ENCODE assay signal across 1 cellular context in genomic region chr6:157982580-157983438, GRCh38.
TF ChIP-seq lines count a peak whose summit lies in the region.

No MANE protein-coding gene starts in this region.

TF ChIP-seq in HepG2, 621 proteins besides CTCF, POLR2A, EP300 and RAD21 (continued from another document and continues in another):
- peak; percentile 79; the same call in 1 of the 2 replicates for TF ChIP-seq TFAP4 (IDR thresholded peaks at IDR 0.05; ENCODE audit: borderline replicate concordance, low read depth)
- TF ChIP-seq FOSL1 (CRISPR knock-in tag; IDR thresholded peaks at IDR 0.05; ENCODE audit: borderline replicate concordance), result no peak
- 0 out of 2 replicates have a peak, but pooled peaks have one; percentile 71 for TF ChIP-seq ZNF790 (CRISPR knock-in tag; IDR thresholded peaks at IDR 0.05; ENCODE audit: borderline replicate concordance)
- TF ChIP-seq ZBTB1 (CRISPR knock-in tag; IDR thresholded peaks at IDR 0.05; ENCODE audit: borderline replicate concordance), result no peak
- TF ChIP-seq FOXP4 (CRISPR knock-in tag; IDR thresholded peaks at IDR 0.05), result no peak
- peak; percentile 100 for TF ChIP-seq ZMYM3 (CRISPR knock-in tag; IDR thresholded peaks at IDR 0.05)
- TF ChIP-seq, protein P1, sequence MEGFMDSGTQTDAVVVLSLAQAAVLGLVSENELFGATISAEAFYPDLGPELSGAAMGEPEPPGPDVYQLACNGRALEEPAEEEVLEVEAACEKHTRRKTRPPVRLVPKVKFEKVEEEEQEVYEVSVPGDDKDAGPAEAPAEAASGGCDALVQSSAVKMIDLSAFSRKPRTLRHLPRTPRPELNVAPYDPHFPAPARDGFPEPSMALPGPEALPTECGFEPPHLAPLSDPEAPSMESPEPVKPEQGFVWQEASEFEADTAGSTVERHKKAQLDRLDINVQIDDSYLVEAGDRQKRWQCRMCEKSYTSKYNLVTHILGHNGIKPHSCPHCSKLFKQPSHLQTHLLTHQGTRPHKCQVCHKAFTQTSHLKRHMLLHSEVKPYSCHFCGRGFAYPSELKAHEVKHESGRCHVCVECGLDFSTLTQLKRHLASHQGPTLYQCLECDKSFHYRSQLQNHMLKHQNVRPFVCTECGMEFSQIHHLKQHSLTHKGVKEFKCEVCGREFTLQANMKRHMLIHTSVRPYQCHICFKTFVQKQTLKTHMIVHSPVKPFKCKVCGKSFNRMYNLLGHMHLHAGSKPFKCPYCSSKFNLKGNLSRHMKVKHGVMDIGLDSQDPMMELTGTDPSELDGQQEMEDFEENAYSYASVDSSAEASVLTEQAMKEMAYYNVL (CRISPR knock-in tag; IDR thresholded peaks at IDR 0.05; ENCODE audit: borderline replicate concordance), result no peak
- TF ChIP-seq, protein P2, sequence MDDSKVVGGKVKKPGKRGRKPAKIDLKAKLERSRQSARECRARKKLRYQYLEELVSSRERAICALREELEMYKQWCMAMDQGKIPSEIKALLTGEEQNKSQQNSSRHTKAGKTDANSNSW (CRISPR knock-in tag; IDR thresholded peaks at IDR 0.05; ENCODE audit: borderline replicate concordance), result no peak
- TF ChIP-seq ZFP82 (CRISPR knock-in tag; IDR thresholded peaks at IDR 0.05; ENCODE audit: borderline replicate concordance), result no peak
- TF ChIP-seq KLF16 (CRISPR knock-in tag; IDR thresholded peaks at IDR 0.05), result peak in 1 of 2 experiments; percentile 68; a peak in 2 of 4 replicates
- no peak for TF ChIP-seq GABPA (IDR thresholded peaks at IDR 0.05; ENCODE audit: low read depth, low read length)
- no peak for TF ChIP-seq GABPA (CRISPR knock-in tag; IDR thresholded peaks at IDR 0.05; ENCODE audit: low read depth)
- 0 out of 2 replicates have a peak, but pooled peaks have one; percentile 38 for TF ChIP-seq NCOR1 (IDR thresholded peaks at IDR 0.05; ENCODE audit: borderline replicate concordance, low read length)
- TF ChIP-seq NRL (CRISPR knock-in tag; IDR thresholded peaks at IDR 0.05; ENCODE audit: borderline replicate concordance), result no peak
- 0 out of 2 replicates have a peak, but pooled peaks have one; percentile 20 for TF ChIP-seq ZNF292 (CRISPR knock-in tag; IDR thresholded peaks at IDR 0.05; ENCODE audit: borderline replicate concordance, low read depth)
- TF ChIP-seq, protein P3, sequence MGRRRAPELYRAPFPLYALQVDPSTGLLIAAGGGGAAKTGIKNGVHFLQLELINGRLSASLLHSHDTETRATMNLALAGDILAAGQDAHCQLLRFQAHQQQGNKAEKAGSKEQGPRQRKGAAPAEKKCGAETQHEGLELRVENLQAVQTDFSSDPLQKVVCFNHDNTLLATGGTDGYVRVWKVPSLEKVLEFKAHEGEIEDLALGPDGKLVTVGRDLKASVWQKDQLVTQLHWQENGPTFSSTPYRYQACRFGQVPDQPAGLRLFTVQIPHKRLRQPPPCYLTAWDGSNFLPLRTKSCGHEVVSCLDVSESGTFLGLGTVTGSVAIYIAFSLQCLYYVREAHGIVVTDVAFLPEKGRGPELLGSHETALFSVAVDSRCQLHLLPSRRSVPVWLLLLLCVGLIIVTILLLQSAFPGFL (CRISPR knock-in tag; IDR thresholded peaks at IDR 0.05), result no peak
- peak; percentile 46; the same call in 1 of the 2 replicates for TF ChIP-seq ELF3 (CRISPR knock-in tag; IDR thresholded peaks at IDR 0.05)
- TF ChIP-seq RBM39 (IDR thresholded peaks at IDR 0.05; ENCODE audit: low read depth, low read length, poor library complexity, severe bottlenecking), result no peak
- TF ChIP-seq, protein P4, sequence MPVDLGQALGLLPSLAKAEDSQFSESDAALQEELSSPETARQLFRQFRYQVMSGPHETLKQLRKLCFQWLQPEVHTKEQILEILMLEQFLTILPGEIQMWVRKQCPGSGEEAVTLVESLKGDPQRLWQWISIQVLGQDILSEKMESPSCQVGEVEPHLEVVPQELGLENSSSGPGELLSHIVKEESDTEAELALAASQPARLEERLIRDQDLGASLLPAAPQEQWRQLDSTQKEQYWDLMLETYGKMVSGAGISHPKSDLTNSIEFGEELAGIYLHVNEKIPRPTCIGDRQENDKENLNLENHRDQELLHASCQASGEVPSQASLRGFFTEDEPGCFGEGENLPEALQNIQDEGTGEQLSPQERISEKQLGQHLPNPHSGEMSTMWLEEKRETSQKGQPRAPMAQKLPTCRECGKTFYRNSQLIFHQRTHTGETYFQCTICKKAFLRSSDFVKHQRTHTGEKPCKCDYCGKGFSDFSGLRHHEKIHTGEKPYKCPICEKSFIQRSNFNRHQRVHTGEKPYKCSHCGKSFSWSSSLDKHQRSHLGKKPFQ (CRISPR knock-in tag; IDR thresholded peaks at IDR 0.05; ENCODE audit: insufficient replicate concordance), result peak; percentile 50
- TF ChIP-seq TCF7L2 (IDR thresholded peaks at IDR 0.05; ENCODE audit: low read depth, low read length), result no peak
- TF ChIP-seq MATR3 (CRISPR knock-in tag; IDR thresholded peaks at IDR 0.05), result no peak
- no peak for TF ChIP-seq ELK4 (CRISPR knock-in tag; IDR thresholded peaks at IDR 0.05; ENCODE audit: borderline replicate concordance)
- TF ChIP-seq RFXAP (CRISPR knock-in tag; IDR thresholded peaks at IDR 0.05; ENCODE audit: borderline replicate concordance), result no peak; the same call in 1 of the 2 replicates
- TF ChIP-seq MZF1 (CRISPR knock-in tag; IDR thresholded peaks at IDR 0.05; ENCODE audit: borderline replicate concordance), result 0 out of 2 replicates have a peak, but pooled peaks have one; percentile 31
- peak; percentile 64 for TF ChIP-seq SALL1 (CRISPR knock-in tag; IDR thresholded peaks at IDR 0.05)
- no peak for TF ChIP-seq RBM22 (optimal IDR thresholded peaks at IDR 0.05; ENCODE audit: low read length)
- no peak; the same call in 1 of the 2 replicates for TF ChIP-seq TAF1 (CRISPR knock-in tag; IDR thresholded peaks at IDR 0.05)
- 0 out of 2 replicates have a peak, but pooled peaks have one; percentile 1 for TF ChIP-seq HMG20A (CRISPR knock-in tag; IDR thresholded peaks at IDR 0.05; ENCODE audit: borderline replicate concordance)
- TF ChIP-seq, protein P5, sequence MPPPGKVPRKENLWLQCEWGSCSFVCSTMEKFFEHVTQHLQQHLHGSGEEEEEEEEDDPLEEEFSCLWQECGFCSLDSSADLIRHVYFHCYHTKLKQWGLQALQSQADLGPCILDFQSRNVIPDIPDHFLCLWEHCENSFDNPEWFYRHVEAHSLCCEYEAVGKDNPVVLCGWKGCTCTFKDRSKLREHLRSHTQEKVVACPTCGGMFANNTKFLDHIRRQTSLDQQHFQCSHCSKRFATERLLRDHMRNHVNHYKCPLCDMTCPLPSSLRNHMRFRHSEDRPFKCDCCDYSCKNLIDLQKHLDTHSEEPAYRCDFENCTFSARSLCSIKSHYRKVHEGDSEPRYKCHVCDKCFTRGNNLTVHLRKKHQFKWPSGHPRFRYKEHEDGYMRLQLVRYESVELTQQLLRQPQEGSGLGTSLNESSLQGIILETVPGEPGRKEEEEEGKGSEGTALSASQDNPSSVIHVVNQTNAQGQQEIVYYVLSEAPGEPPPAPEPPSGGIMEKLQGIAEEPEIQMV (CRISPR knock-in tag; IDR thresholded peaks at IDR 0.05; ENCODE audit: low read depth), result 0 out of 2 replicates have a peak, but pooled peaks have one; percentile 16
- TF ChIP-seq ZNF572 (CRISPR knock-in tag; IDR thresholded peaks at IDR 0.05), result no peak
- peak; percentile 57; the same call in 1 of the 2 replicates for TF ChIP-seq ZBED4 (CRISPR knock-in tag; IDR thresholded peaks at IDR 0.05; ENCODE audit: borderline replicate concordance)
- TF ChIP-seq MIXL1 (CRISPR knock-in tag; IDR thresholded peaks at IDR 0.05), result peak; percentile 69; the same call in 1 of the 2 replicates
- no peak for TF ChIP-seq ZMAT5 (CRISPR knock-in tag; IDR thresholded peaks at IDR 0.05; ENCODE audit: borderline replicate concordance, low read depth)
- no peak for TF ChIP-seq EZH2 (conservative IDR thresholded peaks at IDR 0.05; ENCODE audit: low read depth, low read length)
- TF ChIP-seq, protein P6, sequence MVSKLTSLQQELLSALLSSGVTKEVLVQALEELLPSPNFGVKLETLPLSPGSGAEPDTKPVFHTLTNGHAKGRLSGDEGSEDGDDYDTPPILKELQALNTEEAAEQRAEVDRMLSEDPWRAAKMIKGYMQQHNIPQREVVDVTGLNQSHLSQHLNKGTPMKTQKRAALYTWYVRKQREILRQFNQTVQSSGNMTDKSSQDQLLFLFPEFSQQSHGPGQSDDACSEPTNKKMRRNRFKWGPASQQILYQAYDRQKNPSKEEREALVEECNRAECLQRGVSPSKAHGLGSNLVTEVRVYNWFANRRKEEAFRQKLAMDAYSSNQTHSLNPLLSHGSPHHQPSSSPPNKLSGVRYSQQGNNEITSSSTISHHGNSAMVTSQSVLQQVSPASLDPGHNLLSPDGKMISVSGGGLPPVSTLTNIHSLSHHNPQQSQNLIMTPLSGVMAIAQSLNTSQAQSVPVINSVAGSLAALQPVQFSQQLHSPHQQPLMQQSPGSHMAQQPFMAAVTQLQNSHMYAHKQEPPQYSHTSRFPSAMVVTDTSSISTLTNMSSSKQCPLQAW (CRISPR knock-in tag; IDR thresholded peaks at IDR 0.05), result peak; percentile 44; the same call in 1 of the 2 replicates
